19 cellular contexts compared by ENCODE assay signal in the genomic region with DNA sequence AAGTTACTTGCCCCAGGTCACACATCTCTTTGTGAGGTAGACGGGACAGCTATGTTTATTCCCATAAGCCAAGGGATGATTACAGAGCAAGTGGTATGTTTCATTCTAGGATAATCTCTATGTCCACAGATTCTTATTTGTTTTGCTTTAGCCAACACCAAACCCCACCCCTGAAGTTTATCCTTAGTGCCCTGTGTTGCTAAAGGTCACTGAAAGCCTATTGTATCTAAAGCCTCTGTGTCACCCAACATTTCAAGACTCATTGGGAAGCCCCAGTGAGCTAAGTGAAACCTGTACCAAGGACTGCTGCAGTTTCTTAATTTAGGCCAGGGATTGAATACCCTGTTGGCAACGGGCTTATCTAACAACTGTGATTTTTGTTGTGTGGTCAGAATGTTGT.
A peak's percentile ranks its signal among the peaks of the same experiment; 100 is the strongest.
DNase-seq lines count a peak whose midpoint lies in the region; ATAC-seq, FAIRE-seq and TF ChIP-seq lines count a peak whose summit lies in the region.
"Had no signal": no experiment of that assay in that cellular context is flagged by ENCODE, and none has a peak within 500 bp of the region (broad histone marks: within the 10 kb centered on the region; RNA-seq: fewer than 3 reads in every experiment).

No MANE protein-coding gene starts in this region.

- DNase-seq in A549 (ENCODE audit: low read depth in 1 of 2, low spot score in 1 of 2) = peak in 1 of 2 experiments; percentile 38
- no peak for DNase-seq in endodermal cell
- DNase-seq in right lobe of liver = no peak
- DNase-seq in activated T-cell treated with anti-CD3 and anti-CD28 coated beads, Interleukin-2, amount 50 U/mL, for 24 hours = no peak
- DNase-seq in posterior cingulate gyrus = no peak
- no peak for DNase-seq in GM12892 (ENCODE audit: insufficient read length)
- DNase-seq: EL, KG1, NCI-H1436 treated with DMSO at 0.1 percent for 48 hours, NCI-H2081, NCI-H524 treated with DMSO at 0.1 percent for 48 hours, SHP77 treated with DMSO at 0.1 percent for 48 hours had no signal

- H3K4me2 ChIP-seq in A549 = peak overlapping the region; percentile 23; the same call in 1 of the 3 replicates
- H3K4me2 ChIP-seq: BLaER1 treated with 17β-estradiol and CSF1 and Interleukin-3, amounts not matched to agents 10 nM and 100 nM; GM23338 had no signal

- H3K4me3 Mint-ChIP-seq in endodermal cell = no peak overlapping the region
- H3K4me3 Mint-ChIP-seq in activated T-cell treated with anti-CD3 and anti-CD28 coated beads, Interleukin-2, amount 50 U/mL, for 24 hours = no peak overlapping the region
- H3K4me3 Mint-ChIP-seq: GM23338 had no signal

- POLR2A ChIA-PET in A549 (lab: Yijun Ruan, JAX) = no interaction called here

- no peak for TF ChIP-seq EP300 in A549 (IDR thresholded peaks at IDR 0.05)

- intact Hi-C loops in right lobe of liver (cut with DNase I) = no loop called here
- intact Hi-C loops in posterior cingulate gyrus (cut with DNase I) = no loop called here

- peak overlapping the region; percentile 62 for H3K27ac Mint-ChIP-seq in endodermal cell
- H3K27ac Mint-ChIP-seq in activated T-cell treated with anti-CD3 and anti-CD28 coated beads, Interleukin-2, amount 50 U/mL, for 24 hours = no peak overlapping the region
- H3K27ac Mint-ChIP-seq: GM23338 had no signal

- H3K27me3 ChIP-seq in HUES64 (ENCODE audit: insufficient read depth, low read length) (no peaks in the 10 kb centered on the region), endodermal cell (ENCODE audit: control insufficient read depth, insufficient read depth, low read length, poor library complexity, severe bottlenecking) (no peaks in the 10 kb centered on the region), right lobe of liver (no peaks in the 10 kb centered on the region)
- H3K27me3 ChIP-seq: BLaER1 treated with 17β-estradiol and CSF1 and Interleukin-3, amounts not matched to agents 10 nM and 100 nM had no signal

- H3K9me3 Mint-ChIP-seq in endodermal cell = no peaks in the 10 kb centered on the region
- no peaks in the 10 kb centered on the region for H3K9me3 Mint-ChIP-seq in activated T-cell treated with anti-CD3 and anti-CD28 coated beads, Interleukin-2, amount 50 U/mL, for 24 hours
- H3K9me3 Mint-ChIP-seq: GM23338 had no signal

- 6% methylated on average over 2 of the region's 2 CpGs for WGBS in A549 (ENCODE audit: missing lambda C conversion rate)
- WGBS in HUES64 = 91% methylated on average over 2 of the region's 2 CpGs
- WGBS in endodermal cell (ENCODE audit: insufficient coverage in 1 of 2, insufficient read length in 1 of 2), 2 experiments = 63 to 71% methylated on average over 1 to 2 of the region's 2 CpGs
- WGBS in right lobe of liver (ENCODE audit: insufficient coverage, low coverage, low lambda C conversion rate, missing lambda C conversion rate) = 34% methylated on average over 2 of the region's 2 CpGs

- no peaks in the 10 kb centered on the region for H3K27me3 Mint-ChIP-seq in endodermal cell (ENCODE audit: insufficient read depth)
- H3K27me3 Mint-ChIP-seq in activated T-cell treated with anti-CD3 and anti-CD28 coated beads, Interleukin-2, amount 50 U/mL, for 24 hours = no peaks in the 10 kb centered on the region

- H3K27ac ChIP-seq in A549 (no peak overlapping the region), HUES64 (ENCODE audit: low read depth, low read length) (0 out of 2 replicates have a peak overlapping the region, but pooled peaks have one; percentile 37), endodermal cell (ENCODE audit: low read depth, low read length) (no peak overlapping the region), right lobe of liver (peak overlapping the region in 2 of 3 donors; percentile 14 to 44)
- H3K27ac ChIP-seq: BLaER1 treated with 17β-estradiol and CSF1 and Interleukin-3, amounts not matched to agents 10 nM and 100 nM; HL-60 had no signal

- TF ChIP-seq CTCF in A549 (IDR thresholded peaks at IDR 0.05) = no peak
- no peak for TF ChIP-seq CTCF in endodermal cell (conservative IDR thresholded peaks at IDR 0.05)
- no peak for TF ChIP-seq CTCF in right lobe of liver (IDR thresholded peaks at IDR 0.05)

- FAIRE-seq in A549 (lab: Jason Lieb, UNC) (no peak), GM12892 (lab: Jason Lieb, UNC) (no peak)
- FAIRE-seq: HTR-8/SVneo had no signal

- H3K36me3 ChIP-seq in HUES64 (ENCODE audit: insufficient read depth, low read length) (no peaks in the 10 kb centered on the region), endodermal cell (ENCODE audit: control insufficient read depth, insufficient read depth, low read length) (peaks cover 8% of the 10 kb centered on the region), right lobe of liver (no peaks in the 10 kb centered on the region)
- H3K36me3 ChIP-seq: BLaER1 treated with 17β-estradiol and CSF1 and Interleukin-3, amounts not matched to agents 10 nM and 100 nM had no signal

- TF ChIP-seq POLR2A in A549 (IDR thresholded peaks at IDR 0.05; ENCODE audit: low read length) (no peak), right lobe of liver (IDR thresholded peaks at IDR 0.05) (no peak), GM18505 (IDR thresholded peaks at IDR 0.05; ENCODE audit: borderline replicate concordance, extremely low read depth, insufficient read depth, insufficient read length) (no peak), GM12892 (IDR thresholded peaks at IDR 0.05; ENCODE audit: low read depth, low read length) (no peak)

- H3K4me3 ChIP-seq in A549 = no peak overlapping the region
- H3K4me3 ChIP-seq in HUES64 (ENCODE audit: low read length) = no peak overlapping the region
- H3K4me3 ChIP-seq in endodermal cell (ENCODE audit: low read length) = no peak overlapping the region
- H3K4me3 ChIP-seq in right lobe of liver = no peak overlapping the region
- H3K4me3 ChIP-seq: BLaER1 treated with 17β-estradiol and CSF1 and Interleukin-3, amounts not matched to agents 10 nM and 100 nM; GM23338 had no signal

- CTCF ChIA-PET in A549 (lab: Yijun Ruan, JAX) = interaction anchor here (0.8 to 3.7 kb wide), 2 partner anchors 19 to 1199 kb away, joined by 3 to 17 read pairs; no protein-coding TSS in a partner anchor

- H3K4me1 ChIP-seq in A549 = no peaks in the 10 kb centered on the region
- peaks cover 6% of the 10 kb centered on the region; the same call in 1 of the 2 replicates for H3K4me1 ChIP-seq in HUES64 (ENCODE audit: insufficient read depth, low read length)
- peaks cover 3% of the 10 kb centered on the region for H3K4me1 ChIP-seq in endodermal cell (ENCODE audit: control insufficient read depth, insufficient read depth, low read length)
- H3K4me1 ChIP-seq in right lobe of liver = peaks cover 0 to 29% (median 4%) of the 10 kb centered on the region in 4 donors
- H3K4me1 ChIP-seq: BLaER1 treated with 17β-estradiol and CSF1 and Interleukin-3, amounts not matched to agents 10 nM and 100 nM had no signal

- no peak for TF ChIP-seq RAD21 in A549 (conservative IDR thresholded peaks at IDR 0.05 in 1 of 2, IDR thresholded peaks at IDR 0.05 in 1 of 2)

- H3K9ac ChIP-seq in HUES64 (ENCODE audit: low read depth, low read length) = no peak overlapping the region
- H3K9ac ChIP-seq in endodermal cell (ENCODE audit: extremely low read depth, low read length, poor library complexity, severe bottlenecking) = peak overlapping the region; percentile 45
- H3K9ac ChIP-seq: BLaER1 treated with 17β-estradiol and CSF1 and Interleukin-3, amounts not matched to agents 10 nM and 100 nM had no signal

- H3K9me3 ChIP-seq in A549 = no peaks in the 10 kb centered on the region
- no peaks in the 10 kb centered on the region for H3K9me3 ChIP-seq in HUES64 (ENCODE audit: insufficient read depth, low read depth, low read length)
- no peaks in the 10 kb centered on the region for H3K9me3 ChIP-seq in endodermal cell (ENCODE audit: control insufficient read depth, low read length)
- no peaks in the 10 kb centered on the region for H3K9me3 ChIP-seq in right lobe of liver
- H3K9me3 ChIP-seq: BLaER1 treated with 17β-estradiol and CSF1 and Interleukin-3, amounts not matched to agents 10 nM and 100 nM had no signal

- ATAC-seq in A549 (peak; percentile 19 to 64; a peak in 3 of 6 replicates), right lobe of liver (peak; percentile 71 to 84 (median 76)), GM18505 (IDR thresholded peaks at IDR 0.05; ENCODE audit: unreplicated experiment) (no peak)
- ATAC-seq: GM23338, HCT116 had no signal

- H3K4me1 Mint-ChIP-seq in endodermal cell = peaks cover 36% of the 10 kb centered on the region
- H3K4me1 Mint-ChIP-seq in activated T-cell treated with anti-CD3 and anti-CD28 coated beads, Interleukin-2, amount 50 U/mL, for 24 hours (ENCODE audit: low read depth) = no peaks in the 10 kb centered on the region

- no peaks in the 10 kb centered on the region for H3K36me3 Mint-ChIP-seq in endodermal cell (ENCODE audit: low read depth)
- H3K36me3 Mint-ChIP-seq in activated T-cell treated with anti-CD3 and anti-CD28 coated beads, Interleukin-2, amount 50 U/mL, for 24 hours (ENCODE audit: low read depth) = no peaks in the 10 kb centered on the region

TF ChIP-seq in A549, 52 proteins besides CTCF, POLR2A, EP300 and RAD21:
- TF ChIP-seq MAZ (IDR thresholded peaks at IDR 0.05; ENCODE audit: borderline replicate concordance, low read depth, low read length) (no peak), KDM1A (IDR thresholded peaks at IDR 0.05; ENCODE audit: low read depth) (no peak), ZFP36 (IDR thresholded peaks at IDR 0.05; ENCODE audit: borderline replicate concordance, partially characterized antibody) (no peak), POLR2AphosphoS2 (conservative IDR thresholded peaks at IDR 0.05; ENCODE audit: low read length) (no peak), ZC3H11A (IDR thresholded peaks at IDR 0.05) (no peak), ESRRA (IDR thresholded peaks at IDR 0.05; ENCODE audit: borderline replicate concordance, low read length) (no peak), HEYL (CRISPR knock-in tag; IDR thresholded peaks at IDR 0.05) (no peak), KDM5A (IDR thresholded peaks at IDR 0.05) (no peak), CEBPB (IDR thresholded peaks at IDR 0.05) (no peak)

Comparison
In these comparisons a context has a peak if more than half of its experiments do, and no peak if none do; other contexts are left out.
1. H3K27ac ChIP-seq: peak in HUES64 (single experiment) and right lobe of liver (2 of 3); none in A549 (0 of 2) and endodermal cell (single experiment).